Comparison of ENCODE assay signal across 8 cellular contexts in the genomic region with DNA sequence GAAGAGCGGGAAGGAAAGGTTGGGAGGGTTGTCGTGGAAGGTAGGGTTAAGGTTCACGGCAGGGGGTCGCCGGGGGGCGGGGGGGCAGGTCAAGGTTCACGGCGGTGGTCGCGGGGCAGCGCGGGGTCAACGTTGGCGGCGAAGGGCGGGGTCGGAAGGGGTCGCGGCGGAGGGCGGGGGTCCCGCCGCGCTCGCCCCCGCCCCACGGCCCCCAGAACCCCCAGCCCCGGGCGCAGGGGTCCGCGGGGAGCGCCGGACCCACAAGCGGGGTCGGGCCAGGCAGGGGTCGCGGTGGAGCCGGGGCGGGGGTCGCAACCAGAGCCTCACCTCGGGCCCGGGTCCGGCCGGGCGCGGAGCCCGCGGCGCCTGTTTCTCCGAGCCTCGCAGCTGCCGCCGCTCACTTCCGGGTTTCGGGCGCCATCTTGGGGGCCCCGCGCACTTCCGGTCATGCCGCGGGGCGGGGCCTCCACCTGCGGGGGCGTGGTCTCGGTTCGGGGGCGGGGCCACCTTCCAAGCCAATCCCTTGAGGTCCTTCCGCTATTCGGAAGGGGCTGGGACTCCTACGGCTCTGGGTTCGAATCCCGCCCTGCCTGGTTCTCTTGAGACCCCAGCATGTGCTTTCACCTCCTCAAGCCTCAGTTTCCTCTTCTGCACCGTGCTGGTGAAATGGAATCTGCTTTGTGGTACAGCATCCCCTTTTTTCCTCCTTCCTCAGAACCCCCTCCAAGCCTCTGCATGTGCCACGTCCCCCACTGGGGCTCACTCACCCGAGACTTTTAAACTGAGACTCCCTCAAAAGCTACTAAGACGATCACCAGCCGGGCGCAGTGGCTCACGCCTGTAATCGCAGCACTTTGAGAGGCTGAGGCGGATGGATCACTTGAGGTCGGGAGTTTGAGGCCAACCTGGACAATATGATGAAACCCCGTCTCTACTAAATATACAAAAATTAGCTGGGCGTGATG. TPM values are rescaled to one million over a fixed set of nuclear protein-coding genes. Genes with fewer than 3 reads are reported as not detected.
DNase-seq lines count a peak whose midpoint lies in the region; ATAC-seq, FAIRE-seq and TF ChIP-seq lines count a peak whose summit lies in the region.

A gene with protein sequence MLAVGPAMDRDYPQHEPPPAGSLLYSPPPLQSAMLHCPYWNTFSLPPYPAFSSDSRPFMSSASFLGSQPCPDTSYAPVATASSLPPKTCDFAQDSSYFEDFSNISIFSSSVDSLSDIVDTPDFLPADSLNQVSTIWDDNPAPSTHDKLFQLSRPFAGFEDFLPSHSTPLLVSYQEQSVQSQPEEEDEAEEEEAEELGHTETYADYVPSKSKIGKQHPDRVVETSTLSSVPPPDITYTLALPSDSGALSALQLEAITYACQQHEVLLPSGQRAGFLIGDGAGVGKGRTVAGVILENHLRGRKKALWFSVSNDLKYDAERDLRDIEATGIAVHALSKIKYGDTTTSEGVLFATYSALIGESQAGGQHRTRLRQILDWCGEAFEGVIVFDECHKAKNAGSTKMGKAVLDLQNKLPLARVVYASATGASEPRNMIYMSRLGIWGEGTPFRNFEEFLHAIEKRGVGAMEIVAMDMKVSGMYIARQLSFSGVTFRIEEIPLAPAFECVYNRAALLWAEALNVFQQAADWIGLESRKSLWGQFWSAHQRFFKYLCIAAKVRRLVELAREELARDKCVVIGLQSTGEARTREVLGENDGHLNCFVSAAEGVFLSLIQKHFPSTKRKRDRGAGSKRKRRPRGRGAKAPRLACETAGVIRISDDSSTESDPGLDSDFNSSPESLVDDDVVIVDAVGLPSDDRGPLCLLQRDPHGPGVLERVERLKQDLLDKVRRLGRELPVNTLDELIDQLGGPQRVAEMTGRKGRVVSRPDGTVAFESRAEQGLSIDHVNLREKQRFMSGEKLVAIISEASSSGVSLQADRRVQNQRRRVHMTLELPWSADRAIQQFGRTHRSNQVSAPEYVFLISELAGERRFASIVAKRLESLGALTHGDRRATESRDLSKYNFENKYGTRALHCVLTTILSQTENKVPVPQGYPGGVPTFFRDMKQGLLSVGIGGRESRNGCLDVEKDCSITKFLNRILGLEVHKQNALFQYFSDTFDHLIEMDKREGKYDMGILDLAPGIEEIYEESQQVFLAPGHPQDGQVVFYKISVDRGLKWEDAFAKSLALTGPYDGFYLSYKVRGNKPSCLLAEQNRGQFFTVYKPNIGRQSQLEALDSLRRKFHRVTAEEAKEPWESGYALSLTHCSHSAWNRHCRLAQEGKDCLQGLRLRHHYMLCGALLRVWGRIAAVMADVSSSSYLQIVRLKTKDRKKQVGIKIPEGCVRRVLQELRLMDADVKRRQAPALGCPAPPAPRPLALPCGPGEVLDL (N-terminal part only) (minus strand): TSS at position 424 of the 965 bp plus-strand sequence. CDS start 19,992 bp downstream, outside the sequence.

- DNase-seq in G401 (ENCODE audit: low spot score) = peak; percentile 81
- peak; percentile 86 for DNase-seq in NCI-H2196 (lab: John Stamatoyannopoulos, UW; ENCODE audit: unreplicated experiment)
- DNase-seq in activated CD4-positive, CD25-positive, alpha-beta regulatory T cell (lab: John Stamatoyannopoulos, UW) = peak; percentile 73 to 93 (median 84)
- DNase-seq in bronchial epithelial cell (ENCODE audit: low read depth) = peak; percentile 51
- DNase-seq in inferior parietal cortex (ENCODE audit: extremely low spot score) = peak; percentile 72
- DNase-seq in spleen = peak; percentile 96
- no peak for DNase-seq in cerebellar nuclear complex (lab: John Stamatoyannopoulos, UW)

- H3K4me1 ChIP-seq in spleen = peaks cover 23 to 95% (median 76%) of the 10 kb centered on the region in 6 donors

- peak within 1 kb of the TSS; percentile 91 to 99 (median 98) for H3K27ac ChIP-seq in spleen

- H3K27me3 ChIP-seq in bronchial epithelial cell (ENCODE audit: control insufficient read depth, insufficient read depth, low read length) (no peaks in the 10 kb centered on the region), spleen (replicated peaks in 1 of 7) (no peaks in the 10 kb centered on the region)

- WGBS in spleen, 5 donors = 12 to 38% (median 26%) methylated on average over 29 to 84 of the region's 84 CpGs

- no peak for TF ChIP-seq CTCF in bronchial epithelial cell (IDR thresholded peaks at IDR 0.05; ENCODE audit: insufficient read depth, low read length, severe bottlenecking)
- TF ChIP-seq CTCF in spleen (IDR thresholded peaks at IDR 0.05 in 8 of 11, conservative IDR thresholded peaks at IDR 0.05 in 3 of 11) = peak in 1 of 11 experiments; percentile 18

- no peaks in the 10 kb centered on the region for H3K9me3 ChIP-seq in spleen

- ATAC-seq in HG02885 (IDR thresholded peaks at IDR 0.05; ENCODE audit: poor library complexity, unreplicated experiment) = peak; percentile 72

- H3K36me3 ChIP-seq in bronchial epithelial cell (ENCODE audit: control insufficient read depth, insufficient read depth, low read length) (no peaks in the 10 kb centered on the region), spleen (peaks cover 0 to 27% (median under 1%) of the 10 kb centered on the region in 6 donors)

- TF ChIP-seq POLR2A in spleen (IDR thresholded peaks at IDR 0.05) = peak in 2 of 3 donors; percentile 50 to 84

- in situ Hi-C loops in G401 (cut with HindIII; ENCODE audit: low sequenced_read_pairs) = no loop called here

- intact Hi-C loops in spleen (cut with DNase I; ENCODE audit: low total_unique reads) = no loop called here

- peak within 1 kb of the TSS; percentile 87 for H3K4me3 ChIP-seq in bronchial epithelial cell (ENCODE audit: low read depth, low read length)
- peak within 1 kb of the TSS; percentile 64 to 92 (median 79) for H3K4me3 ChIP-seq in spleen

- FAIRE-seq in bronchial epithelial cell (lab: Jason Lieb, UNC) = no peak

RNA-seq across cellular contexts. Expression of the gene that starts here (rescaled TPM):
- 22.3 and 25.1 TPM in 2 replicates for total RNA-seq in G401 (2014; rRNA removed; shearing (Covaris generic))
- total RNA-seq in bronchial epithelial cell (16.8 and 22.8 TPM in 2 replicates), spleen (100 to 1,000 TPM in 5 of 7 donors, 10 to 100 TPM in 2; 51.7 to 230 (median 168) TPM)
- 10 to 100 TPM; 16.2 to 62.0 (median 29.8) TPM for polyA plus RNA-seq in spleen

Comparison
In these comparisons a context has a peak if more than half of its experiments do, and no peak if none do; other contexts are left out.
1. DNase-seq: peak in G401 (single experiment), NCI-H2196 (single experiment), activated CD4-positive, CD25-positive, alpha-beta regulatory T cell (4 of 4), bronchial epithelial cell (single experiment), inferior parietal cortex (single experiment) and spleen (single experiment); none in cerebellar nuclear complex (0 of 2).